ENCODE assay signal across 10 cellular contexts in the genomic region with DNA sequence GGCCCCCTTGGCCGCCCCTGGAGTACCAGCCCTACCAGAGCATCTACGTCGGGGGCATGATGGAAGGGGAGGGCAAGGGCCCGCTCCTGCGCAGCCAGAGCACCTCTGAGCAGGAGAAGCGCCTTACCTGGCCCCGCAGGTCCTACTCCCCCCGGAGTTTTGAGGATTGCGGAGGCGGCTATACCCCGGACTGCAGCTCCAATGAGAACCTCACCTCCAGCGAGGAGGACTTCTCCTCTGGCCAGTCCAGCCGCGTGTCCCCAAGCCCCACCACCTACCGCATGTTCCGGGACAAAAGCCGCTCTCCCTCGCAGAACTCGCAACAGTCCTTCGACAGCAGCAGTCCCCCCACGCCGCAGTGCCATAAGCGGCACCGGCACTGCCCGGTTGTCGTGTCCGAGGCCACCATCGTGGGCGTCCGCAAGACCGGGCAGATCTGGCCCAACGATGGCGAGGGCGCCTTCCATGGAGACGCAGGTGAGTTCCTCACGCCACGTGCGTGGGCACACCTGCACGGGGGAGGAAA. TPM values are rescaled to one million over a fixed set of nuclear protein-coding genes. Genes with fewer than 3 reads are reported as not detected.
DNase-seq lines count a peak whose midpoint lies in the region; ATAC-seq, FAIRE-seq and TF ChIP-seq lines count a peak whose summit lies in the region.
"Had no signal": no experiment of that assay in that cellular context is flagged by ENCODE, and none has a peak within 500 bp of the region (broad histone marks: within the 10 kb centered on the region; RNA-seq: fewer than 3 reads in every experiment).

No MANE protein-coding gene starts in this region.

- DNase-seq in activated naive CD4-positive, alpha-beta T cell treated with Interleukin-2 at 50 U/mL for 16 hours: peak; percentile 13
- DNase-seq in activated naive CD4-positive, alpha-beta T cell (lab: John Stamatoyannopoulos, UW): no peak
- DNase-seq in lower leg skin (ENCODE audit: low spot score in 2 of 2): no peak
- no peak for DNase-seq in tibial nerve (ENCODE audit: low spot score in 2 of 2)
- no peak for DNase-seq in RCC 7860 (ENCODE audit: low spot score)
- DNase-seq in LoVo (ENCODE audit: low spot score): no peak

- no peaks in the 10 kb centered on the region for H3K27me3 ChIP-seq in tibial nerve

- ATAC-seq in HG02571 (IDR thresholded peaks at IDR 0.05; ENCODE audit: unreplicated experiment): no peak

- TF ChIP-seq CTCF in lower leg skin (IDR thresholded peaks at IDR 0.05) (no peak), tibial nerve (IDR thresholded peaks at IDR 0.05) (no peak)

- 66 to 71% methylated on average over 33 to 39 of the region's 39 CpGs for WGBS in lower leg skin, 2 donors
- 63 to 66% methylated on average over 24 to 38 of the region's 39 CpGs for WGBS in tibial nerve, 2 donors

- H3K9me3 ChIP-seq in tibial nerve: no peaks in the 10 kb centered on the region

- peaks cover 0 to 17% (median 0%) of the 10 kb centered on the region in 3 donors for H3K36me3 ChIP-seq in tibial nerve

- TF ChIP-seq EP300 in tibial nerve (IDR thresholded peaks at IDR 0.05): peak in 1 of 2 donors; percentile 3

- FAIRE-seq in RCC 7860 (lab: Jason Lieb, UNC): no peak

- H3K4me1 ChIP-seq in tibial nerve: peaks cover 0 to 78% (median 43%) of the 10 kb centered on the region in 4 donors

- H3K27ac ChIP-seq in angular gyrus (ENCODE audit: low read depth, low read length) (peak overlapping the region; percentile 20), tibial nerve (peak overlapping the region; percentile 38 to 91 (median 60))

- TF ChIP-seq POLR2A in lower leg skin (IDR thresholded peaks at IDR 0.05): no peak
- TF ChIP-seq POLR2A in tibial nerve (IDR thresholded peaks at IDR 0.05): no peak

- peak overlapping the region; percentile 19 for H3K4me3 ChIP-seq in lower leg skin (ENCODE audit: low read depth, poor library complexity, severe bottlenecking)
- peak overlapping the region; percentile 53 to 84 (median 62) for H3K4me3 ChIP-seq in tibial nerve

- intact Hi-C loops in lower leg skin (cut with DNase I; ENCODE audit: low total_unique reads): no loop called here

RNA-seq across cellular contexts. Expression of gene BCR, which starts 1.5 kb away (rescaled TPM):
- total RNA-seq in lower leg skin: 100 to 1,000 TPM in 1 of 4 donors, 10 to 100 TPM in 3; 70.5 to 102 (median 84.1) TPM
- total RNA-seq in tibial nerve: 100 to 1,000 TPM in 3 of 4 donors, 10 to 100 TPM in 1; 99.0 to 174 (median 120) TPM

RNA-seq across cellular contexts. Expression of gene RAB36, which starts 36.5 kb away (rescaled TPM):
- total RNA-seq in lower leg skin: 1 to 10 TPM; 1.2 to 3.6 (median 1.8) TPM
- 1 to 10 TPM; 4.9 to 7.5 (median 6.1) TPM for total RNA-seq in tibial nerve

RNA-seq across cellular contexts. Expression of gene RSPH14, which starts 40.0 kb away (rescaled TPM):
- total RNA-seq in lower leg skin (1 to 10 TPM in 2 of 4 donors, not detected in 2; 1.1 to 1.7 TPM), tibial nerve (under 1 TPM in 1 of 4 donors, not detected in 3; 0.63 TPM)
- total RNA-seq: Daoy, SK-MEL-5 had no signal
